8 cellular contexts compared by ENCODE assay signal in the genomic region with DNA sequence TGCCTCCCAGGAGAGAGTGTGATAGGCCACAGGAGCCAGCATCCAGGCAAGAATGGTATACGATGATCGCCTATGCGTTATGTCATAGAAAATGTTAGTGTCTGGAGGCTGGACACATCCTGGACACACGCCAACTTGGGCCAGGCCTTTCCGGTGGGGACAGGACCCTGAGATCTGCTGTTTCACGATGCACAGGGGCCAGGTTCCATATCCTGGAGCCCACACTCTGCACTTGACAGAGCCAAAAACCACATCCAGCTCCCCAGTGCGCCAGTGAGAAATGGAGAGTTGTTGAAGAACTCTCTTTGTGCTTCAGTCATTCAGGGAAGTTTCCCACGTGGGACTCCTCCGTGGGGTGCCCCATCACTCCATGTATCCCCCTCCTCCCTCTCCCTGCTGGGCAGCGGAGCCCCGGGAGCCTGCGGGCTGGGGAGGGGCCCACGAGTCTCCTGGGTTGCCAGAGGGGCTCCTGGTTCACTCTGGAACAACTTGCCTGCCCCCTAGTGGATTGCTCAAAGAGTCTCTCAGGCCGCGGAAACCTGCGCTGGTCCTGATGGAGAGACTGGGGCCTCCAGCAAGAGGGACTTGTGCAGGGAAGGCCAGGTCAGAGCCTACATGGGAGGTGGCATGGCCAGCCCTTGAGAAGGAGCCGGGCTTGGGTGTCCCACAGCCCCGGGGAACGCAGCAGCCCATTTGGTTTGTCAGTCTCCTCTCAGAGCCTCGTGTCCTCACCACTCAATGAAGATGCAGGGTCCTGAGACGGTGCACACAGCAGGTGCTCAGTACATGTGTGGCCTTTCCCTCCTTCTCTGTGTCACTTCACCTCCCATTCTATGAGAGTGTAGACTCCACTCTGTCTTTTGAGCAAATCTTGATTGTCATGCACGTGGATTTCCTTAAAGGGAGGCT. TPM values are rescaled to one million over a fixed set of nuclear protein-coding genes. Genes with fewer than 3 reads are reported as not detected.
DNase-seq lines count a peak whose midpoint lies in the region; ATAC-seq and TF ChIP-seq lines count a peak whose summit lies in the region.

No MANE protein-coding gene starts in this region.

- H3K4me3 ChIP-seq in A673 (ENCODE audit: low read depth, low read length, poor library complexity, severe bottlenecking) = no peak overlapping the region
- H3K4me3 ChIP-seq in right atrium auricular region = no peak overlapping the region

- H3K4me1 ChIP-seq in A673 (ENCODE audit: insufficient read depth, low read length, poor library complexity, severe bottlenecking) = no peaks in the 10 kb centered on the region
- H3K4me1 ChIP-seq in right atrium auricular region = peaks cover 0 to 13% of the 10 kb centered on the region in 2 donors

- CTCF ChIA-PET in A673 (lab: Charles Lee) = interaction anchor here (0.6 to 1.0 kb wide), 6 partner anchors 23 to 473 kb away, joined by 3 to 4 read pairs (median 3); no protein-coding TSS in a partner anchor

- H3K27ac ChIP-seq in A673 (ENCODE audit: low read depth, low read length, poor library complexity, severe bottlenecking) (no peak overlapping the region), right atrium auricular region (no peak overlapping the region)

- H3K36me3 ChIP-seq in A673 (ENCODE audit: insufficient read depth, low read length, poor library complexity, severe bottlenecking) = no peaks in the 10 kb centered on the region
- no peaks in the 10 kb centered on the region for H3K36me3 ChIP-seq in right atrium auricular region

- DNase-seq in A673 (ENCODE audit: low spot score) (peak; percentile 85), NCI-H1105 treated with DMSO at 0.1 percent for 48 hours (lab: John Stamatoyannopoulos, UW) (peak; percentile 63), T-helper 1 cell (peak in 4 of 5 donors; percentile 30 to 62 (median 36)), amygdala (lab: John Stamatoyannopoulos, UW) (peak in 39 of 56 donors; percentile 3 to 57 (median 26)), right atrium auricular region (ENCODE audit: low spot score) (peak; percentile 76), sciatic nerve (ENCODE audit: low spot score) (peak; percentile 84)

- H3K27me3 ChIP-seq in A673 (replicated peaks; ENCODE audit: insufficient read depth, low read depth, low read length, poor library complexity) (no peaks in the 10 kb centered on the region), right atrium auricular region (no peaks in the 10 kb centered on the region)

- no TSS peak for BruUV-seq in A673 (replicated peaks; lab: Mats Ljungman, UMichigan)

- peak; percentile 50 for ATAC-seq in GM18502 (IDR thresholded peaks at IDR 0.05; ENCODE audit: poor library complexity, unreplicated experiment)
- ATAC-seq in sciatic nerve = peak; percentile 85
- no peak for ATAC-seq in HG03457 (IDR thresholded peaks at IDR 0.05; ENCODE audit: unreplicated experiment)

- POLR2A ChIA-PET in A673 (lab: Charles Lee; ENCODE audit: low non-redundant PET) = no interaction called here

- no peaks in the 10 kb centered on the region for H3K9me3 ChIP-seq in A673 (ENCODE audit: low read depth, low read length, poor library complexity, severe bottlenecking)
- H3K9me3 ChIP-seq in right atrium auricular region = no peaks in the 10 kb centered on the region

- TF ChIP-seq CTCF in A673 (conservative IDR thresholded peaks at IDR 0.05; ENCODE audit: low read depth, low read length) (peak; percentile 96), right atrium auricular region (IDR thresholded peaks at IDR 0.05) (peak; percentile 73 to 91)

- intact Hi-C loops in A673 (cut with micrococcal nuclease; ENCODE audit: unreplicated experiment) = loop anchor here (2.0 to 10.0 kb wide), 3 partner anchors 106 to 786 kb away; partner anchors contain the start of gene WNT11
- intact Hi-C loops in sciatic nerve (cut with DNase I) = no loop called here

RNA-seq across cellular contexts. Expression of gene LRRC32, which starts 10.2 kb away (rescaled TPM):
- not detected in 2 replicates for total RNA-seq in A673 (2021)
- 10 to 100 TPM; 37.9 to 56.0 TPM for total RNA-seq in right atrium auricular region
- 192 TPM for total RNA-seq in sciatic nerve

Comparison
In these comparisons a context has a peak if more than half of its experiments do, and no peak if none do; other contexts are left out.
1. DNase-seq: peak in every context shown above with its lines; median percentile 85 in A673; 84 in sciatic nerve; 76 in right atrium auricular region; 63 in NCI-H1105 treated with DMSO at 0.1 percent for 48 hours; 36 in T-helper 1 cell; 26 in amygdala.
2. RNA of gene LRRC32, which starts 10.2 kb away (total RNA-seq): 192 TPM in sciatic nerve (single experiment) and 37.9 to 56.0 TPM in right atrium auricular region; not detected in A673; every median in the first group is over 10 times any median in the second.